ENCODE assay signal across 8 cellular contexts in genomic region chr3:133572158-133573053, GRCh38. TPM values are rescaled to one million over a fixed set of nuclear protein-coding genes. Genes with fewer than 3 reads are reported as not detected.
A peak's percentile ranks its signal among the peaks of the same experiment; 100 is the strongest.
DNase-seq lines count a peak whose midpoint lies in the region; TF ChIP-seq lines count a peak whose summit lies in the region.

No MANE protein-coding gene starts in this region.

- H3K4me3 Mint-ChIP-seq in CD14-positive monocyte: peak overlapping the region; percentile 77 to 88

- H3K4me3 ChIP-seq in H7 (ENCODE audit: insufficient read depth, low read depth, low read length): peak overlapping the region; percentile 23; the same call in 1 of the 2 replicates
- peak overlapping the region; percentile 41 for H3K4me3 ChIP-seq in SJCRH30
- peak overlapping the region in 3 of 4 experiments; percentile 10 to 35 (median 34) for H3K4me3 ChIP-seq in fibroblast of lung (replicated peaks in 1 of 4; ENCODE audit: control extremely low read depth in 1 of 4, insufficient read depth in 1 of 4, low read depth in 3 of 4, low read length in 4 of 4)
- H3K4me3 ChIP-seq in retinal pigment epithelial cell (ENCODE audit: low read length): peak overlapping the region; percentile 26

- H3K4me1 ChIP-seq in SJCRH30 (peaks cover 31% of the 10 kb centered on the region), fibroblast of lung (ENCODE audit: control insufficient read depth, extremely low read depth, insufficient read depth, low read length) (peaks cover 35% of the 10 kb centered on the region)

- H3K4me2 ChIP-seq in fibroblast of lung (ENCODE audit: extremely low read depth, insufficient read depth, low read length): peak overlapping the region; percentile 21

- no peak overlapping the region for H3K9ac ChIP-seq in fibroblast of lung (ENCODE audit: insufficient read depth, low read length)

- peaks cover 3% of the 10 kb centered on the region for H4K20me1 ChIP-seq in fibroblast of lung (ENCODE audit: control insufficient read depth, extremely low read depth, insufficient read depth, low read length)

- TF ChIP-seq CTCF in CD14-positive monocyte (IDR thresholded peaks at IDR 0.05) (no peak), fibroblast of lung (conservative IDR thresholded peaks at IDR 0.05 in 1 of 2, IDR thresholded peaks at IDR 0.05 in 1 of 2; ENCODE audit: low read depth in 1 of 2, low read length in 2 of 2) (no peak), retinal pigment epithelial cell (conservative IDR thresholded peaks at IDR 0.05; ENCODE audit: low read depth, low read length) (no peak)

- peaks cover 0 to 2% (median 0%) of the 10 kb centered on the region in 3 donors for H3K27me3 Mint-ChIP-seq in CD14-positive monocyte (ENCODE audit: low read depth in 3 of 3)

- peaks cover 20 to 22% of the 10 kb centered on the region in 2 donors for H3K36me3 Mint-ChIP-seq in CD14-positive monocyte

- peaks cover 69% of the 10 kb centered on the region for H3K4me1 Mint-ChIP-seq in CD14-positive monocyte

- peaks cover 30% of the 10 kb centered on the region for H3K79me2 ChIP-seq in fibroblast of lung (ENCODE audit: control insufficient read depth, insufficient read depth, low read length)

- intact Hi-C loops in CD14-positive monocyte (cut with micrococcal nuclease): loop anchor here (2.0 to 10.0 kb wide), 3 partner anchors 232 to 850 kb away; partner anchors contain the start of genes NPHP3 (in 2 of the 2) and SRPRB (in 1 of the 2)

- peak overlapping the region; percentile 99 to 100 (median 99) for H3K27ac Mint-ChIP-seq in CD14-positive monocyte

- H3K27me3 ChIP-seq in H7 (ENCODE audit: control insufficient read depth, insufficient read depth, low read length) (no peaks in the 10 kb centered on the region), SJCRH30 (no peaks in the 10 kb centered on the region), fibroblast of lung (ENCODE audit: control insufficient read depth, insufficient read depth, low read length) (no peaks in the 10 kb centered on the region)

- peak; percentile 67 for DNase-seq in CD14-positive monocyte (ENCODE audit: low spot score)
- DNase-seq in H7: no peak
- no peak for DNase-seq in SJCRH30
- DNase-seq in fibroblast of lung (ENCODE audit: low read depth in 2 of 2): peak in 1 of 2 donors; percentile 41
- DNase-seq in retinal pigment epithelial cell (ENCODE audit: low read depth): no peak
- no peak for DNase-seq in NCI-H146 treated with DMSO at 0.1 percent for 48 hours (lab: John Stamatoyannopoulos, UW; ENCODE audit: unreplicated experiment)
- no peak for DNase-seq in OCI-M2 (lab: John Stamatoyannopoulos, UW; ENCODE audit: unreplicated experiment)
- DNase-seq in C1 segment of cervical spinal cord (lab: John Stamatoyannopoulos, UW): no peak

- H3K9me3 Mint-ChIP-seq in CD14-positive monocyte: no peaks in the 10 kb centered on the region

- H3K36me3 ChIP-seq in H7 (replicated peaks; ENCODE audit: control insufficient read depth, insufficient read depth, low read length) (peaks cover 6% of the 10 kb centered on the region), SJCRH30 (peaks cover 23% of the 10 kb centered on the region), fibroblast of lung (ENCODE audit: control insufficient read depth, insufficient read depth, low read length) (no peaks in the 10 kb centered on the region)

- H3K9me3 ChIP-seq in SJCRH30 (replicated peaks): no peaks in the 10 kb centered on the region
- H3K9me3 ChIP-seq in fibroblast of lung (ENCODE audit: control insufficient read depth, insufficient read depth, low read depth, low read length): no peaks in the 10 kb centered on the region

- H3K27ac ChIP-seq in SJCRH30 (peak overlapping the region; percentile 37), fibroblast of lung (ENCODE audit: insufficient read depth, low read length) (peak overlapping the region; percentile 87)

- H2AFZ ChIP-seq in fibroblast of lung (ENCODE audit: low read length): peak overlapping the region; percentile 83

RNA-seq across cellular contexts. Expression of gene CDV3, which starts 1.1 kb away (rescaled TPM):
- polyA plus RNA-seq in CD14-positive monocyte (10 to 100 TPM; 30.0 to 30.3 TPM), fibroblast of lung (171 and 185 TPM in 2 replicates)
- total RNA-seq in H7 (2014; rRNA removed; shearing (Covaris generic)): 89.7 and 129 TPM in 2 replicates
- 179 and 180 TPM in 2 replicates for total RNA-seq in SJCRH30 (2014; rRNA removed; shearing (Covaris generic))
- total RNA-seq in fibroblast of lung: 218 and 221 TPM in 2 replicates
- polyA plus RNA-seq in fibroblast of lung (2012): 181 and 182 TPM in 2 replicates
- polyA minus RNA-seq in fibroblast of lung (ENCODE audit: low replicate concordance): 25.4 and 31.6 TPM in 2 replicates
